8 cellular contexts compared by ENCODE assay signal in genomic region chr11:71698961-71699360, GRCh38.
DNase-seq lines count a peak whose midpoint lies in the region; TF ChIP-seq lines count a peak whose summit lies in the region.
"Not testable (repeated sequence)": the region's sequence is repeated elsewhere in the genome, so short reads cannot be mapped to it uniquely, and the experiment has no call there.

No MANE protein-coding gene starts in this region.

- not testable (repeated sequence) for BruUV-seq in Caco-2 (replicated peaks; lab: Mats Ljungman, UMichigan); PC-9 (replicated peaks; lab: Mats Ljungman, UMichigan)

- POLR2A ChIA-PET in Caco-2 (lab: Charles Lee); PC-9 (lab: Charles Lee; ENCODE audit: unreplicated experiment): not testable (repeated sequence)

- not testable (repeated sequence) for H3K9ac ChIP-seq in smooth muscle cell (ENCODE audit: low read depth)

- H3K9me2 ChIP-seq in PC-9 (ENCODE audit: insufficient read depth), result not testable (repeated sequence)

- not testable (repeated sequence) for H3K4me3 Mint-ChIP-seq in Caco-2 (ENCODE audit: unreplicated experiment); activated naive CD4-positive, alpha-beta T cell treated with anti-CD3 and anti-CD28 coated beads for 36 hours

- H3K27me3 Mint-ChIP-seq in Caco-2 (ENCODE audit: insufficient read depth, unreplicated experiment); activated naive CD4-positive, alpha-beta T cell treated with anti-CD3 and anti-CD28 coated beads for 36 hours (ENCODE audit: low read depth): not testable (repeated sequence)

- not testable (repeated sequence) for H3K36me3 ChIP-seq in Caco-2 (ENCODE audit: control insufficient read depth, insufficient read depth, low read length); PC-9 (ENCODE audit: low read depth); smooth muscle cell (ENCODE audit: low read depth)

- peaks cover 43% of the 10 kb centered on the region for H3K36me3 Mint-ChIP-seq in Caco-2 (ENCODE audit: insufficient read depth, unreplicated experiment)
- not testable (repeated sequence) for H3K36me3 Mint-ChIP-seq in activated naive CD4-positive, alpha-beta T cell treated with anti-CD3 and anti-CD28 coated beads for 36 hours (ENCODE audit: low read depth)

- TF ChIP-seq CTCF in Caco-2 (IDR thresholded peaks at IDR 0.05; ENCODE audit: insufficient read depth in 1 of 2, low read depth in 1 of 2, low read length in 1 of 2, severe bottlenecking in 1 of 2, unreplicated experiment in 1 of 2), result peak; percentile 50 to 58
- TF ChIP-seq CTCF in GM13977 (IDR thresholded peaks at IDR 0.05; ENCODE audit: extremely low read depth, insufficient read depth, missing control alignments), result peak; percentile 24
- peak; percentile 18; the same call in 1 of the 2 replicates for TF ChIP-seq CTCF in LNCaP clone FGC (IDR thresholded peaks at IDR 0.05; ENCODE audit: control insufficient read depth, extremely low read depth, insufficient read depth)
- peak; percentile 49 for TF ChIP-seq CTCF in PC-9 (conservative IDR thresholded peaks at IDR 0.05)
- not testable (repeated sequence) for TF ChIP-seq CTCF in epithelial cell of esophagus (IDR thresholded peaks at IDR 0.05; ENCODE audit: insufficient read depth, low read depth, low read length, missing control alignments)
- TF ChIP-seq CTCF in smooth muscle cell (IDR thresholded peaks at IDR 0.05; ENCODE audit: borderline replicate concordance, insufficient read depth, poor library complexity, severe bottlenecking), result peak; percentile 23

- peaks cover 32% of the 10 kb centered on the region for H3K4me1 Mint-ChIP-seq in Caco-2 (ENCODE audit: low read depth, unreplicated experiment)
- H3K4me1 Mint-ChIP-seq in activated naive CD4-positive, alpha-beta T cell treated with anti-CD3 and anti-CD28 coated beads for 36 hours (ENCODE audit: low read depth), result not testable (repeated sequence)

- H3K27ac Mint-ChIP-seq in Caco-2 (ENCODE audit: unreplicated experiment); activated naive CD4-positive, alpha-beta T cell treated with anti-CD3 and anti-CD28 coated beads for 36 hours: not testable (repeated sequence)

- H2AFZ ChIP-seq in PC-9; smooth muscle cell (ENCODE audit: low read depth): not testable (repeated sequence)

- intact Hi-C loops in Caco-2 (cut with micrococcal nuclease; ENCODE audit: unreplicated experiment); PC-9 (cut with micrococcal nuclease; ENCODE audit: unreplicated experiment); activated naive CD4-positive, alpha-beta T cell treated with anti-CD3 and anti-CD28 coated beads for 36 hours (cut with micrococcal nuclease): not testable (repeated sequence)

- WGBS in smooth muscle cell (ENCODE audit: low lambda C conversion rate), result 51% methylated on average over 2 of the region's 2 CpGs

- H3K9me3 Mint-ChIP-seq in Caco-2 (ENCODE audit: unreplicated experiment), result peaks cover 24% of the 10 kb centered on the region
- not testable (repeated sequence) for H3K9me3 Mint-ChIP-seq in activated naive CD4-positive, alpha-beta T cell treated with anti-CD3 and anti-CD28 coated beads for 36 hours

- peaks cover 57% of the 10 kb centered on the region for H3K4me1 ChIP-seq in Caco-2
- not testable (repeated sequence) for H3K4me1 ChIP-seq in PC-9 (replicated peaks; ENCODE audit: insufficient read depth); smooth muscle cell (ENCODE audit: low read depth)

- H3K27me3 ChIP-seq in Caco-2 (replicated peaks; ENCODE audit: control insufficient read depth, insufficient read depth, low read length); PC-9 (ENCODE audit: insufficient read depth, low read depth); smooth muscle cell (ENCODE audit: low read depth): not testable (repeated sequence)

- peaks cover 23% of the 10 kb centered on the region for H3K9me3 ChIP-seq in Caco-2
- H3K9me3 ChIP-seq in PC-9 (ENCODE audit: insufficient read depth, low read depth); smooth muscle cell (replicated peaks; ENCODE audit: low read depth): not testable (repeated sequence)

- CTCF ChIA-PET in Caco-2 (lab: Charles Lee); PC-9 (lab: Charles Lee); activated naive CD4-positive, alpha-beta T cell treated with anti-CD3 and anti-CD28 coated beads for 36 hours (lab: Charles Lee): not testable (repeated sequence)

- H4K20me1 ChIP-seq in PC-9 (ENCODE audit: insufficient read depth); smooth muscle cell (ENCODE audit: low read depth): not testable (repeated sequence)

- H3K4me2 ChIP-seq in PC-9, smooth muscle cell: not testable (repeated sequence)

- not testable (repeated sequence) for H3K79me2 ChIP-seq in PC-9 (ENCODE audit: low read depth); smooth muscle cell (ENCODE audit: low read depth)

- not testable (repeated sequence) for H3K27ac ChIP-seq in PC-9; smooth muscle cell (ENCODE audit: low read depth)

- in situ Hi-C loops in GM13977 (cut with MboI; ENCODE audit: low pct_unique_long_range_greater_than_20kb, low sequenced_read_pairs, unreplicated experiment), result not testable (repeated sequence)

- not testable (repeated sequence) for H3K4me3 ChIP-seq in Caco-2 (ENCODE audit: low read depth, low read length); LNCaP clone FGC (ENCODE audit: low read depth, low read length); PC-9; epithelial cell of esophagus (ENCODE audit: low read length); smooth muscle cell

- not testable (repeated sequence) for H3F3A ChIP-seq in PC-9 (ENCODE audit: insufficient read depth, low read depth); smooth muscle cell (ENCODE audit: low read depth)

- DNase-seq in Caco-2 (peak in 1 of 2 experiments; percentile 51), epithelial cell of esophagus (ENCODE audit: low read depth) (peak; percentile 10), iPS-NIHi11 (ENCODE audit: low spot score) (peak; percentile 11)
- not testable (repeated sequence) for DNase-seq in GM13977 (ENCODE audit: low spot score); LNCaP clone FGC (ENCODE audit: low read depth); PC-9; smooth muscle cell (lab: John Stamatoyannopoulos, UW; ENCODE audit: unreplicated experiment)
- DNase-seq in activated naive CD4-positive, alpha-beta T cell treated with anti-CD3 and anti-CD28 coated beads for 36 hours, result peak; percentile 27
